In genomic region chr15:67050062-67050461, GRCh38 we compare ENCODE assay signal across 13 cellular contexts. TPM values are rescaled to one million over a fixed set of nuclear protein-coding genes. Genes with fewer than 3 reads are reported as not detected.
A peak's percentile ranks its signal among the peaks of the same experiment; 100 is the strongest.
DNase-seq lines count a peak whose midpoint lies in the region; ATAC-seq and TF ChIP-seq lines count a peak whose summit lies in the region.
"Had no signal": no experiment of that assay in that cellular context is flagged by ENCODE, and none has a peak within 500 bp of the region (broad histone marks: within the 10 kb centered on the region; RNA-seq: fewer than 3 reads in every experiment).

No MANE protein-coding gene starts in this region.

- H3K36me3 ChIP-seq in brain microvascular endothelial cell (replicated peaks): no peaks in the 10 kb centered on the region
- H3K36me3 ChIP-seq: heart left ventricle had no signal

- no peaks in the 10 kb centered on the region for H3K36me3 Mint-ChIP-seq in stimulated activated memory B cell treated with anti-CD40 and anti-IgM and Interleukin-4, amounts not matched to agents 10 μg/mL and 1 μg/mL and 100 μg/mL, for 72 hours
- H3K36me3 Mint-ChIP-seq: stimulated activated naive B cell treated with anti-CD40 and anti-IgM and Interleukin-4, amounts not matched to agents 10 μg/mL and 1 μg/mL and 100 μg/mL, for 72 hours had no signal

- no peaks in the 10 kb centered on the region for H3K27me3 ChIP-seq in brain microvascular endothelial cell (replicated peaks)
- H3K27me3 ChIP-seq: heart left ventricle had no signal

- no peaks in the 10 kb centered on the region for H3K27me3 Mint-ChIP-seq in stimulated activated memory B cell treated with anti-CD40 and anti-IgM and Interleukin-4, amounts not matched to agents 10 μg/mL and 1 μg/mL and 100 μg/mL, for 72 hours
- H3K27me3 Mint-ChIP-seq: stimulated activated naive B cell treated with anti-CD40 and anti-IgM and Interleukin-4, amounts not matched to agents 10 μg/mL and 1 μg/mL and 100 μg/mL, for 72 hours had no signal

- H3K27ac ChIP-seq in brain microvascular endothelial cell: peak overlapping the region; percentile 95

- H3K27ac Mint-ChIP-seq in stimulated activated memory B cell treated with anti-CD40 and anti-IgM and Interleukin-4, amounts not matched to agents 10 μg/mL and 1 μg/mL and 100 μg/mL, for 72 hours: peak overlapping the region; percentile 60

- H3K4me1 Mint-ChIP-seq in stimulated activated memory B cell treated with anti-CD40 and anti-IgM and Interleukin-4, amounts not matched to agents 10 μg/mL and 1 μg/mL and 100 μg/mL, for 72 hours: peaks cover 38% of the 10 kb centered on the region

- no peak overlapping the region for H3K4me3 Mint-ChIP-seq in stimulated activated memory B cell treated with anti-CD40 and anti-IgM and Interleukin-4, amounts not matched to agents 10 μg/mL and 1 μg/mL and 100 μg/mL, for 72 hours

- H3K9me3 Mint-ChIP-seq in stimulated activated memory B cell treated with anti-CD40 and anti-IgM and Interleukin-4, amounts not matched to agents 10 μg/mL and 1 μg/mL and 100 μg/mL, for 72 hours: no peaks in the 10 kb centered on the region
- H3K9me3 Mint-ChIP-seq: stimulated activated naive B cell treated with anti-CD40 and anti-IgM and Interleukin-4, amounts not matched to agents 10 μg/mL and 1 μg/mL and 100 μg/mL, for 72 hours had no signal

- no peak for ATAC-seq in stimulated activated memory B cell treated with anti-CD40 and anti-IgM and Interleukin-4, amounts not matched to agents 10 μg/mL and 1 μg/mL and 100 μg/mL, for 72 hours

- DNase-seq in H4 (ENCODE audit: low spot score) (peak; percentile 69), brain microvascular endothelial cell (no peak), iris pigment epithelial cell (ENCODE audit: low read depth) (peak; percentile 70), OCI-M2 (lab: John Stamatoyannopoulos, UW; ENCODE audit: unreplicated experiment) (no peak), GM20000 (ENCODE audit: low spot score) (no peak), GDM1 (lab: John Stamatoyannopoulos, UW) (no peak), germinal center (ENCODE audit: low spot score) (no peak)
- DNase-seq: activated gamma-delta T cell; heart left ventricle; NCI-H2171 treated with DMSO at 0.1 percent for 48 hours; posterior cingulate gyrus; stimulated activated naive B cell treated with anti-CD40 and anti-IgM and Interleukin-4, amounts not matched to agents 10 μg/mL and 1 μg/mL and 100 μg/mL, for 72 hours had no signal

- TF ChIP-seq CTCF in brain microvascular endothelial cell (IDR thresholded peaks at IDR 0.05; ENCODE audit: low read depth, low read length, missing control alignments): no peak
- TF ChIP-seq CTCF in GM20000 (IDR thresholded peaks at IDR 0.05; ENCODE audit: extremely low read depth, missing control alignments): no peak

- no peak overlapping the region for H3K4me3 ChIP-seq in brain microvascular endothelial cell (ENCODE audit: low read depth, low read length)
- H3K4me3 ChIP-seq: heart left ventricle had no signal

- in situ Hi-C loops in brain microvascular endothelial cell (cut with HindIII; ENCODE audit: low pct_ligation_motif_present, low sequenced_read_pairs): no loop called here

RNA-seq across cellular contexts. Expression of gene SMAD3, which starts 15.3 kb away (rescaled TPM):
- 31.6 and 38.5 TPM in 2 replicates for total RNA-seq in H4 (2014; rRNA removed; shearing (Covaris generic))

Comparison
In these comparisons a context has a peak if more than half of its experiments do, and no peak if none do; other contexts are left out.
1. DNase-seq: peak in H4 (single experiment) and iris pigment epithelial cell (single experiment); none in brain microvascular endothelial cell (single experiment), OCI-M2 (single experiment), GM20000 (single experiment), GDM1 (single experiment) and germinal center (single experiment).